9 cellular contexts compared by ENCODE assay signal in the genomic region with DNA sequence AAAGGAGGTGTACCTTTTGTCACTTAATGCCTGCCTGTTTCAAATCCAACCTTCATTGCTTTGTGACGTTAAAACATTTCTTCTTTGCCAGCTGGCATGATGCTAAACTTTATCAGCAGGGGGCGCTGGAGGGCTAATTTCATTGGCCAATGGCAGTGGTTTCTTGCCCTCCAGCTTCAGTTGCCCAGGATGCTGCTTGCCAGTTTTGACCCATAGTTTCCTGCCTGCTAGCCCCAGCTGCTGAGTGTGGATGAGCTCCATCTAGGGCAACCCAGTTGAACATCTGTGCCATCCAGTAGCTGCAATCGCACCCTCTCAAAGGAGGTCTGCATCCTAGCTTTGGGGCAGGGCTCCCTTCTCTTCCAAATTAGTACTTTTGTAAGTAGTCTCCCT. TPM values are rescaled to one million over a fixed set of nuclear protein-coding genes. Genes with fewer than 3 reads are reported as not detected.
DNase-seq lines count a peak whose midpoint lies in the region; ATAC-seq and TF ChIP-seq lines count a peak whose summit lies in the region.
"Had no signal": no experiment of that assay in that cellular context is flagged by ENCODE, and none has a peak within 500 bp of the region (broad histone marks: within the 10 kb centered on the region; RNA-seq: fewer than 3 reads in every experiment).

No MANE protein-coding gene starts in this region.

- H3K9me3 ChIP-seq in OCI-LY1 (ENCODE audit: low read length) (no peaks in the 10 kb centered on the region), fibroblast of lung (ENCODE audit: control insufficient read depth, insufficient read depth, low read depth, low read length) (no peaks in the 10 kb centered on the region), neuron (ENCODE audit: low read length) (no peaks in the 10 kb centered on the region)

- DNase-seq in GDM1 (lab: John Stamatoyannopoulos, UW) (peak; percentile 73), HL-60 (ENCODE audit: low read depth in 1 of 2, low spot score in 1 of 2) (peak; percentile 30 to 78), activated T-cell treated with anti-CD3 and anti-CD28 coated beads for 24 hours (ENCODE audit: low read depth) (peak; percentile 61), fibroblast of lung (ENCODE audit: low read depth in 2 of 2) (peak; percentile 18 to 59), stromal cell of bone marrow (ENCODE audit: low read depth) (peak; percentile 33)

- no peak overlapping the region for H2AFZ ChIP-seq in OCI-LY1 (ENCODE audit: low read length)
- H2AFZ ChIP-seq in fibroblast of lung (ENCODE audit: low read length): no peak overlapping the region
- peak overlapping the region; percentile 23 for H2AFZ ChIP-seq in neuron (ENCODE audit: low read depth, low read length)

- H3K4me2 ChIP-seq in OCI-LY1 (ENCODE audit: low read length) (no peak overlapping the region), fibroblast of lung (ENCODE audit: extremely low read depth, insufficient read depth, low read length) (no peak overlapping the region)

- H3K4me3 ChIP-seq in HL-60 (replicated peaks; ENCODE audit: insufficient read depth, low read length) (no peak overlapping the region), OCI-LY1 (ENCODE audit: low read depth, low read length, poor library complexity, severe bottlenecking) (no peak overlapping the region), fibroblast of lung (replicated peaks in 1 of 4; ENCODE audit: control extremely low read depth in 1 of 4, insufficient read depth in 1 of 4, low read depth in 3 of 4, low read length in 4 of 4) (no peak overlapping the region), neuron (ENCODE audit: low read length) (no peak overlapping the region)

- ATAC-seq in GM19023 (IDR thresholded peaks at IDR 0.05; ENCODE audit: unreplicated experiment): no peak

- H3K27ac ChIP-seq in HL-60 (replicated peaks): no peak overlapping the region
- no peak overlapping the region for H3K27ac ChIP-seq in OCI-LY1 (ENCODE audit: low read depth, low read length, poor library complexity, severe bottlenecking)
- H3K27ac ChIP-seq in fibroblast of lung (ENCODE audit: insufficient read depth, low read length): no peak overlapping the region

- H3K9ac ChIP-seq in OCI-LY1 (ENCODE audit: low read length) (no peak overlapping the region), fibroblast of lung (ENCODE audit: insufficient read depth, low read length) (no peak overlapping the region)

- H3K4me1 ChIP-seq in OCI-LY1 (ENCODE audit: insufficient read depth, low read length, severe bottlenecking) (no peaks in the 10 kb centered on the region), fibroblast of lung (ENCODE audit: control insufficient read depth, extremely low read depth, insufficient read depth, low read length) (no peaks in the 10 kb centered on the region), neuron (ENCODE audit: insufficient read depth, low read length) (peaks cover 2% of the 10 kb centered on the region)

- H3F3A ChIP-seq in OCI-LY1 (ENCODE audit: insufficient read depth, low read length): no peaks in the 10 kb centered on the region

- peak; percentile 70 for TF ChIP-seq CTCF in HL-60 (IDR thresholded peaks at IDR 0.05; ENCODE audit: insufficient read depth, low read length)
- peak; percentile 77 for TF ChIP-seq CTCF in OCI-LY1 (IDR thresholded peaks at IDR 0.05; ENCODE audit: low read length)
- peak; percentile 62 to 69 for TF ChIP-seq CTCF in fibroblast of lung (conservative IDR thresholded peaks at IDR 0.05 in 1 of 2, IDR thresholded peaks at IDR 0.05 in 1 of 2; ENCODE audit: low read depth in 1 of 2, low read length in 2 of 2)

- H3K79me2 ChIP-seq in OCI-LY1 (ENCODE audit: insufficient read depth, low read length): no peaks in the 10 kb centered on the region
- H3K79me2 ChIP-seq in fibroblast of lung (ENCODE audit: control insufficient read depth, insufficient read depth, low read length): no peaks in the 10 kb centered on the region

- H4K20me1 ChIP-seq in OCI-LY1 (ENCODE audit: insufficient read depth, low read length) (no peaks in the 10 kb centered on the region), fibroblast of lung (ENCODE audit: control insufficient read depth, extremely low read depth, insufficient read depth, low read length) (no peaks in the 10 kb centered on the region)

- no peaks in the 10 kb centered on the region for H3K9me2 ChIP-seq in OCI-LY1 (ENCODE audit: low read depth, low read length)

- H3K36me3 ChIP-seq in OCI-LY1 (ENCODE audit: insufficient read depth, low read length): no peaks in the 10 kb centered on the region
- H3K36me3 ChIP-seq in fibroblast of lung (ENCODE audit: control insufficient read depth, insufficient read depth, low read length): no peaks in the 10 kb centered on the region
- no peaks in the 10 kb centered on the region for H3K36me3 ChIP-seq in neuron (ENCODE audit: insufficient read depth, low read length)

- no peaks in the 10 kb centered on the region for H3K27me3 ChIP-seq in HL-60 (ENCODE audit: insufficient read depth, poor library complexity, severe bottlenecking)
- no peaks in the 10 kb centered on the region for H3K27me3 ChIP-seq in OCI-LY1 (ENCODE audit: insufficient read depth, low read length)
- H3K27me3 ChIP-seq in fibroblast of lung (ENCODE audit: control insufficient read depth, insufficient read depth, low read length): no peaks in the 10 kb centered on the region
- H3K27me3 ChIP-seq in neuron (ENCODE audit: insufficient read depth, low read length): no peaks in the 10 kb centered on the region

RNA-seq across cellular contexts. Expression of a gene that starts 22.1 kb away (rescaled TPM):
- total RNA-seq in fibroblast of lung: under 0.01 and 0.26 TPM in 2 replicates
- 0.12 and 0.19 TPM in 2 replicates for polyA plus RNA-seq in fibroblast of lung
- polyA plus RNA-seq in fibroblast of lung (2012): 0.16 TPM in 1 of 2 replicates, not detected in the other
- not detected in 2 replicates for polyA minus RNA-seq in fibroblast of lung (ENCODE audit: low replicate concordance)
- total RNA-seq: frontal cortex had no signal

RNA-seq across cellular contexts. Expression of a gene that starts 27.0 kb away (rescaled TPM):
- total RNA-seq in fibroblast of lung: 98.6 and 121 TPM in 2 replicates
- polyA plus RNA-seq in fibroblast of lung: 245 and 257 TPM in 2 replicates
- 135 and 146 TPM in 2 replicates for polyA plus RNA-seq in fibroblast of lung (2012)
- 3.8 and 4.3 TPM in 2 replicates for polyA minus RNA-seq in fibroblast of lung (ENCODE audit: low replicate concordance)

RNA-seq across cellular contexts. Expression of a gene that starts 44.4 kb away (rescaled TPM):
- total RNA-seq in fibroblast of lung: not detected in 2 replicates
- not detected in 2 replicates for polyA plus RNA-seq in fibroblast of lung
- polyA plus RNA-seq in fibroblast of lung (2012): not detected in 2 replicates
- polyA minus RNA-seq in fibroblast of lung (ENCODE audit: low replicate concordance): not detected in 2 replicates
- total RNA-seq: frontal cortex had no signal

RNA-seq across cellular contexts. Expression of a gene that starts 58.3 kb away (rescaled TPM):
- 0.51 and 0.66 TPM in 2 replicates for total RNA-seq in fibroblast of lung
- polyA plus RNA-seq in fibroblast of lung: 0.41 and 0.43 TPM in 2 replicates
- 0.36 and 0.56 TPM in 2 replicates for polyA plus RNA-seq in fibroblast of lung (2012)
- polyA minus RNA-seq in fibroblast of lung (ENCODE audit: low replicate concordance): not detected in 2 replicates
